ENCODE assay signal across 1 cellular context in the genomic region with DNA sequence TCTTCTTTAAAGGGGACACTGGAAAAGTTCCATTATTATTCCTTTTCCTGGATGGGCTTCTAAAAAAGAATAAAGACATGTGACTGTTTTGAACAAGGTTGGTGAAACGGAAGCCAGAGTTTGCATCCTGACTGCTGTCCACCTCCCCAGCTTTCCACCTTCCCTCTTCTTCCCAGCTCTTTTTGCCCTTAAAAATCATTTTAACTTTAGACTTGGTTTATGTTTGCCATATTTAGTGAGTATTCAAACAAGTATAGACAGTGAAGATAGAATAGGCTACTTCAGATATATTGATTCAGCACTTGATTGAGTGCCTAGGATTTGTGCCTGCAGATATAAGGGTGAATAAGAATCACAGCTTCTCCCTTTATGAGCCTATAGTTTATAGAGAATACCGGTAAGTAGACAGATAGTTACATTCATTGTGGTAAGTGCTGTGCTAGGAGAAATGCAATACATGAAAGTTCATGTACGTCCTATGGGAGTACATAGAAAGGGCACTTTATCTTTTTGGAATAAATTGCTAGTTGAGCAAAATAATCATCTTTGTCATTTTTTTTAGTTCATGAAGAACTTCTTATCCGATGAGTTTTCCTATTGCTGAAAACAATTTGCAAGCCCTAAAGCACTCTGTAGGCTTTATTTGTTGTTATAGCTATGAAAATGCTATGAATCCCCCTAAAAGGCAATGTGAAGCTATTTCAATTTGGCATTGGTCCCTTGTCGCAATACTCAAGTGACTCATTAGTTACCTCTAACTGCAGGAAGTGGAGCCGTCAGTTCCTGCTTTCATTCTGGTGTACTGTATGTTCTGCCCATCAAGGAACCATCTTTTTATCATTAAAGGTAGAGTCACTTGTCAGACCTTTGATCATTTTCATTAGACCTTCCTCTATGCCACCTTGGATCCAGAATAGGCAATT.
TF ChIP-seq lines count a peak whose summit lies in the region.

No MANE protein-coding gene starts in this region.

TF ChIP-seq in GM12878, 131 proteins besides CTCF, POLR2A, EP300 and RAD21 (continued from another document):
- TF ChIP-seq, protein P1, sequence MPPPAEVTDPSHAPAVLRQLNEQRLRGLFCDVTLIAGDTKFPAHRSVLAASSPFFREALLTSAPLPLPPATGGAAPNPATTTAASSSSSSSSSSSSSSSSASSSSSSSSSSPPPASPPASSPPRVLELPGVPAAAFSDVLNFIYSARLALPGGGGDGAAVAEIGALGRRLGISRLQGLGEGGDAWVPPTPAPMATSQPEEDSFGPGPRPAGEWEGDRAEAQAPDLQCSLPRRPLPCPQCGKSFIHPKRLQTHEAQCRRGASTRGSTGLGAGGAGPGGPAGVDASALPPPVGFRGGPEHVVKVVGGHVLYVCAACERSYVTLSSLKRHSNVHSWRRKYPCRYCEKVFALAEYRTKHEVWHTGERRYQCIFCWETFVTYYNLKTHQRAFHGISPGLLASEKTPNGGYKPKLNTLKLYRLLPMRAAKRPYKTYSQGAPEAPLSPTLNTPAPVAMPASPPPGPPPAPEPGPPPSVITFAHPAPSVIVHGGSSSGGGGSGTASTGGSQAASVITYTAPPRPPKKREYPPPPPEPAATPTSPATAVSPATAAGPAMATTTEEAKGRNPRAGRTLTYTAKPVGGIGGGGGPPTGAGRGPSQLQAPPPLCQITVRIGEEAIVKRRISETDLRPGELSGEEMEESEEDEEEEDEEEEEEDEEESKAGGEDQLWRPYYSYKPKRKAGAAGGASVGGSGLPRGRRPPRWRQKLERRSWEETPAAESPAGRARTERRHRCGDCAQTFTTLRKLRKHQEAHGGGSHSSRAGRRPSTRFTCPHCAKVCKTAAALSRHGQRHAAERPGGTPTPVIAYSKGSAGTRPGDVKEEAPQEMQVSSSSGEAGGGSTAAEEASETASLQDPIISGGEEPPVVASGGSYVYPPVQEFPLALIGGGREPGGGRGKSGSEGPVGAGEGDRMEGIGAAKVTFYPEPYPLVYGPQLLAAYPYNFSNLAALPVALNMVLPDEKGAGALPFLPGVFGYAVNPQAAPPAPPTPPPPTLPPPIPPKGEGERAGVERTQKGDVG (CRISPR knock-in tag; IDR thresholded peaks at IDR 0.05) = no peak
- TF ChIP-seq STAT1 (conservative IDR thresholded peaks at IDR 0.05) (no peak), SREBF2 (IDR thresholded peaks at IDR 0.05; ENCODE audit: low read length) (no peak), NBN (IDR thresholded peaks at IDR 0.05) (no peak), BRCA1 (IDR thresholded peaks at IDR 0.05; ENCODE audit: low read depth, low read length) (no peak), ATF7 (IDR thresholded peaks at IDR 0.05; ENCODE audit: low read depth) (no peak), TCF3 (IDR thresholded peaks at IDR 0.05; ENCODE audit: borderline replicate concordance, insufficient read depth, low read depth, low read length) (no peak), RELA (IDR thresholded peaks at IDR 0.05; ENCODE audit: borderline replicate concordance, partially characterized antibody) (no peak), EED (IDR thresholded peaks at IDR 0.05; ENCODE audit: low read depth) (no peak), RCOR1 (conservative IDR thresholded peaks at IDR 0.05; ENCODE audit: low read depth, low read length) (no peak), RB1 (IDR thresholded peaks at IDR 0.05; ENCODE audit: borderline replicate concordance) (no peak), PAX8 (IDR thresholded peaks at IDR 0.05) (no peak), EGR1 (IDR thresholded peaks at IDR 0.05; ENCODE audit: borderline replicate concordance in 1 of 2, low read depth in 2 of 2, low read length in 2 of 2) (no peak), HDAC2 (IDR thresholded peaks at IDR 0.05) (no peak), SMC3 (IDR thresholded peaks at IDR 0.05; ENCODE audit: borderline replicate concordance, low read length) (no peak), HDAC6 (IDR thresholded peaks at IDR 0.05; ENCODE audit: unreplicated experiment) (no peak), YY1 (IDR thresholded peaks at IDR 0.05; ENCODE audit: low read depth, low read length) (no peak), SIN3A (IDR thresholded peaks at IDR 0.05; ENCODE audit: low read depth, low read length) (no peak), HCFC1 (IDR thresholded peaks at IDR 0.05; ENCODE audit: low read length) (no peak), SRF (IDR thresholded peaks at IDR 0.05; ENCODE audit: low read depth in 2 of 2, low read length in 2 of 2) (peak; percentile 40 to 89; a peak in 3 of 4 replicates), WRNIP1 (IDR thresholded peaks at IDR 0.05; ENCODE audit: borderline replicate concordance, low read depth, low read length) (no peak), BACH1 (IDR thresholded peaks at IDR 0.05; ENCODE audit: borderline replicate concordance) (no peak), CREB1 (IDR thresholded peaks at IDR 0.05; ENCODE audit: low read depth) (peak; percentile 41; the same call in 1 of the 2 replicates), MTA3 (IDR thresholded peaks at IDR 0.05; ENCODE audit: borderline replicate concordance, low read length) (no peak), CHD4 (IDR thresholded peaks at IDR 0.05) (no peak), NR2C1 (IDR thresholded peaks at IDR 0.05) (no peak), RFX5 (IDR thresholded peaks at IDR 0.05; ENCODE audit: low read depth, low read length) (no peak), HDGF (IDR thresholded peaks at IDR 0.05) (no peak)
- TF ChIP-seq, protein P2, sequence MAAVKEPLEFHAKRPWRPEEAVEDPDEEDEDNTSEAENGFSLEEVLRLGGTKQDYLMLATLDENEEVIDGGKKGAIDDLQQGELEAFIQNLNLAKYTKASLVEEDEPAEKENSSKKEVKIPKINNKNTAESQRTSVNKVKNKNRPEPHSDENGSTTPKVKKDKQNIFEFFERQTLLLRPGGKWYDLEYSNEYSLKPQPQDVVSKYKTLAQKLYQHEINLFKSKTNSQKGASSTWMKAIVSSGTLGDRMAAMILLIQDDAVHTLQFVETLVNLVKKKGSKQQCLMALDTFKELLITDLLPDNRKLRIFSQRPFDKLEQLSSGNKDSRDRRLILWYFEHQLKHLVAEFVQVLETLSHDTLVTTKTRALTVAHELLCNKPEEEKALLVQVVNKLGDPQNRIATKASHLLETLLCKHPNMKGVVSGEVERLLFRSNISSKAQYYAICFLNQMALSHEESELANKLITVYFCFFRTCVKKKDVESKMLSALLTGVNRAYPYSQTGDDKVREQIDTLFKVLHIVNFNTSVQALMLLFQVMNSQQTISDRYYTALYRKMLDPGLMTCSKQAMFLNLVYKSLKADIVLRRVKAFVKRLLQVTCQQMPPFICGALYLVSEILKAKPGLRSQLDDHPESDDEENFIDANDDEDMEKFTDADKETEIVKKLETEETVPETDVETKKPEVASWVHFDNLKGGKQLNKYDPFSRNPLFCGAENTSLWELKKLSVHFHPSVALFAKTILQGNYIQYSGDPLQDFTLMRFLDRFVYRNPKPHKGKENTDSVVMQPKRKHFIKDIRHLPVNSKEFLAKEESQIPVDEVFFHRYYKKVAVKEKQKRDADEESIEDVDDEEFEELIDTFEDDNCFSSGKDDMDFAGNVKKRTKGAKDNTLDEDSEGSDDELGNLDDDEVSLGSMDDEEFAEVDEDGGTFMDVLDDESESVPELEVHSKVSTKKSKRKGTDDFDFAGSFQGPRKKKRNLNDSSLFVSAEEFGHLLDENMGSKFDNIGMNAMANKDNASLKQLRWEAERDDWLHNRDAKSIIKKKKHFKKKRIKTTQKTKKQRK (IDR thresholded peaks at IDR 0.05; ENCODE audit: low read depth, low read length) = no peak
- TF ChIP-seq, protein P3, sequence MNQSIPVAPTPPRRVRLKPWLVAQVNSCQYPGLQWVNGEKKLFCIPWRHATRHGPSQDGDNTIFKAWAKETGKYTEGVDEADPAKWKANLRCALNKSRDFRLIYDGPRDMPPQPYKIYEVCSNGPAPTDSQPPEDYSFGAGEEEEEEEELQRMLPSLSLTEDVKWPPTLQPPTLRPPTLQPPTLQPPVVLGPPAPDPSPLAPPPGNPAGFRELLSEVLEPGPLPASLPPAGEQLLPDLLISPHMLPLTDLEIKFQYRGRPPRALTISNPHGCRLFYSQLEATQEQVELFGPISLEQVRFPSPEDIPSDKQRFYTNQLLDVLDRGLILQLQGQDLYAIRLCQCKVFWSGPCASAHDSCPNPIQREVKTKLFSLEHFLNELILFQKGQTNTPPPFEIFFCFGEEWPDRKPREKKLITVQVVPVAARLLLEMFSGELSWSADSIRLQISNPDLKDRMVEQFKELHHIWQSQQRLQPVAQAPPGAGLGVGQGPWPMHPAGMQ (IDR thresholded peaks at IDR 0.05; ENCODE audit: borderline replicate concordance) = no peak
- TF ChIP-seq, protein P4, sequence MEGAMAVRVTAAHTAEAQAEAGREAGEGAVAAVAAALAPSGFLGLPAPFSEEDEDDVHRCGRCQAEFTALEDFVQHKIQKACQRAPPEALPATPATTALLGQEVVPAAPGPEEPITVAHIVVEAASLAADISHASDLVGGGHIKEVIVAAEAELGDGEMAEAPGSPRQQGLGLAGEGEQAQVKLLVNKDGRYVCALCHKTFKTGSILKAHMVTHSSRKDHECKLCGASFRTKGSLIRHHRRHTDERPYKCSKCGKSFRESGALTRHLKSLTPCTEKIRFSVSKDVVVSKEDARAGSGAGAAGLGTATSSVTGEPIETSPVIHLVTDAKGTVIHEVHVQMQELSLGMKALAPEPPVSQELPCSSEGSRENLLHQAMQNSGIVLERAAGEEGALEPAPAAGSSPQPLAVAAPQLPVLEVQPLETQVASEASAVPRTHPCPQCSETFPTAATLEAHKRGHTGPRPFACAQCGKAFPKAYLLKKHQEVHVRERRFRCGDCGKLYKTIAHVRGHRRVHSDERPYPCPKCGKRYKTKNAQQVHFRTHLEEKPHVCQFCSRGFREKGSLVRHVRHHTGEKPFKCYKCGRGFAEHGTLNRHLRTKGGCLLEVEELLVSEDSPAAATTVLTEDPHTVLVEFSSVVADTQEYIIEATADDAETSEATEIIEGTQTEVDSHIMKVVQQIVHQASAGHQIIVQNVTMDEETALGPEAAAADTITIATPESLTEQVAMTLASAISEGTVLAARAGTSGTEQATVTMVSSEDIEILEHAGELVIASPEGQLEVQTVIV (IDR thresholded peaks at IDR 0.05; ENCODE audit: borderline replicate concordance, partially characterized antibody) = no peak
- TF ChIP-seq, protein P5, sequence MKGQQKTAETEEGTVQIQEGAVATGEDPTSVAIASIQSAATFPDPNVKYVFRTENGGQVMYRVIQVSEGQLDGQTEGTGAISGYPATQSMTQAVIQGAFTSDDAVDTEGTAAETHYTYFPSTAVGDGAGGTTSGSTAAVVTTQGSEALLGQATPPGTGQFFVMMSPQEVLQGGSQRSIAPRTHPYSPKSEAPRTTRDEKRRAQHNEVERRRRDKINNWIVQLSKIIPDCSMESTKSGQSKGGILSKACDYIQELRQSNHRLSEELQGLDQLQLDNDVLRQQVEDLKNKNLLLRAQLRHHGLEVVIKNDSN (IDR thresholded peaks at IDR 0.05; ENCODE audit: borderline replicate concordance, extremely low read length, insufficient read depth, low read depth, low read length) = no peak
- TF ChIP-seq, protein P6, sequence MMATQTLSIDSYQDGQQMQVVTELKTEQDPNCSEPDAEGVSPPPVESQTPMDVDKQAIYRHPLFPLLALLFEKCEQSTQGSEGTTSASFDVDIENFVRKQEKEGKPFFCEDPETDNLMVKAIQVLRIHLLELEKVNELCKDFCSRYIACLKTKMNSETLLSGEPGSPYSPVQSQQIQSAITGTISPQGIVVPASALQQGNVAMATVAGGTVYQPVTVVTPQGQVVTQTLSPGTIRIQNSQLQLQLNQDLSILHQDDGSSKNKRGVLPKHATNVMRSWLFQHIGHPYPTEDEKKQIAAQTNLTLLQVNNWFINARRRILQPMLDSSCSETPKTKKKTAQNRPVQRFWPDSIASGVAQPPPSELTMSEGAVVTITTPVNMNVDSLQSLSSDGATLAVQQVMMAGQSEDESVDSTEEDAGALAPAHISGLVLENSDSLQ (IDR thresholded peaks at IDR 0.05) = peak; percentile 59; the same call in 1 of the 2 replicates
- TF ChIP-seq, protein P7, sequence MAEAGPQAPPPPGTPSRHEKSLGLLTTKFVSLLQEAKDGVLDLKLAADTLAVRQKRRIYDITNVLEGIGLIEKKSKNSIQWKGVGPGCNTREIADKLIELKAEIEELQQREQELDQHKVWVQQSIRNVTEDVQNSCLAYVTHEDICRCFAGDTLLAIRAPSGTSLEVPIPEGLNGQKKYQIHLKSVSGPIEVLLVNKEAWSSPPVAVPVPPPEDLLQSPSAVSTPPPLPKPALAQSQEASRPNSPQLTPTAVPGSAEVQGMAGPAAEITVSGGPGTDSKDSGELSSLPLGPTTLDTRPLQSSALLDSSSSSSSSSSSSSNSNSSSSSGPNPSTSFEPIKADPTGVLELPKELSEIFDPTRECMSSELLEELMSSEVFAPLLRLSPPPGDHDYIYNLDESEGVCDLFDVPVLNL (IDR thresholded peaks at IDR 0.05; ENCODE audit: low read depth, low read length) = no peak
- TF ChIP-seq, protein P8, sequence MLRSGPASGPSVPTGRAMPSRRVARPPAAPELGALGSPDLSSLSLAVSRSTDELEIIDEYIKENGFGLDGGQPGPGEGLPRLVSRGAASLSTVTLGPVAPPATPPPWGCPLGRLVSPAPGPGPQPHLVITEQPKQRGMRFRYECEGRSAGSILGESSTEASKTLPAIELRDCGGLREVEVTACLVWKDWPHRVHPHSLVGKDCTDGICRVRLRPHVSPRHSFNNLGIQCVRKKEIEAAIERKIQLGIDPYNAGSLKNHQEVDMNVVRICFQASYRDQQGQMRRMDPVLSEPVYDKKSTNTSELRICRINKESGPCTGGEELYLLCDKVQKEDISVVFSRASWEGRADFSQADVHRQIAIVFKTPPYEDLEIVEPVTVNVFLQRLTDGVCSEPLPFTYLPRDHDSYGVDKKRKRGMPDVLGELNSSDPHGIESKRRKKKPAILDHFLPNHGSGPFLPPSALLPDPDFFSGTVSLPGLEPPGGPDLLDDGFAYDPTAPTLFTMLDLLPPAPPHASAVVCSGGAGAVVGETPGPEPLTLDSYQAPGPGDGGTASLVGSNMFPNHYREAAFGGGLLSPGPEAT (IDR thresholded peaks at IDR 0.05; ENCODE audit: low read depth) = no peak
